Comparison of ENCODE assay signal across 1 cellular context in genomic region chr19:8265872-8266271, GRCh38.
TF ChIP-seq lines count a peak whose summit lies in the region.

No MANE protein-coding gene starts in this region.

TF ChIP-seq in HepG2, 621 proteins besides CTCF, POLR2A, EP300 and RAD21:
- TF ChIP-seq POLR2G (IDR thresholded peaks at IDR 0.05; ENCODE audit: low read depth, low read length) (peak; percentile 42; the same call in 1 of the 2 replicates), ZSCAN9 (CRISPR knock-in tag; IDR thresholded peaks at IDR 0.05; ENCODE audit: borderline replicate concordance) (no peak), PATZ1 (CRISPR knock-in tag; IDR thresholded peaks at IDR 0.05) (no peak), CHCHD3 (CRISPR knock-in tag; IDR thresholded peaks at IDR 0.05) (no peak), ZNF232 (CRISPR knock-in tag; IDR thresholded peaks at IDR 0.05; ENCODE audit: borderline replicate concordance) (no peak), RBM22 (optimal IDR thresholded peaks at IDR 0.05; ENCODE audit: low read length) (peak; percentile 57), HCFC1 (IDR thresholded peaks at IDR 0.05; ENCODE audit: low read depth, low read length) (no peak), GZF1 (CRISPR knock-in tag; IDR thresholded peaks at IDR 0.05) (no peak), ZNF235 (CRISPR knock-in tag; IDR thresholded peaks at IDR 0.05; ENCODE audit: borderline replicate concordance) (no peak), CHD2 (IDR thresholded peaks at IDR 0.05; ENCODE audit: low read depth, low read length) (no peak), PRDM15 (CRISPR knock-in tag; IDR thresholded peaks at IDR 0.05) (no peak)
